ENCODE assay signal across 7 cellular contexts in the genomic region with DNA sequence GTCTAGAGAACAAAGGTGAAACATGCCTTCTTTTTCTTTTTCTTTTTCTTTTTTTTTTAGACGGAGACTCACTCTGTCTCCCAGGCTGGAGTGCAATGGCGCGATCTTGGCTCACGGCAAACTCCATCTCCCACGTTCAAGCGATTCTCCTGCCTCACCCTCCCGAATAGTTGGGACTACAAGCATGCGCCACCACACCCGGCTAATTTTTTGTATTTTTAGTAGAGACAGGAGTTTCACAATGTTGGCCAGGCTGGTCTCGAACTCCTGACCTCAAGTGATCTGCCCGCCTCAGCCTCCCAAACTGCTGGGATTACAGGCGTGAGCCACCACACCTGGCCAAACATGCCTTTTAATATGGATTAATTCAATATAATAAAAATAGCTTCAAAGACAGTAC. TPM values are rescaled to one million over a fixed set of nuclear protein-coding genes. Genes with fewer than 3 reads are reported as not detected.
DNase-seq lines count a peak whose midpoint lies in the region; ATAC-seq and TF ChIP-seq lines count a peak whose summit lies in the region.
"Not testable (repeated sequence)": the region's sequence is repeated elsewhere in the genome, so short reads cannot be mapped to it uniquely, and the experiment has no call there.

No MANE protein-coding gene starts in this region.

- H3F3A ChIP-seq in smooth muscle cell (ENCODE audit: low read depth): peaks cover 50% of the 10 kb centered on the region

- not testable (repeated sequence) for H4K20me1 ChIP-seq in DND-41 (ENCODE audit: insufficient read depth, low read length); smooth muscle cell (ENCODE audit: low read depth)

- H3K27ac ChIP-seq in DND-41 (ENCODE audit: low read length) (peak overlapping the region; percentile 76; the same call in 1 of the 2 replicates), Peyer's patch (peak overlapping the region in 3 of 4 donors; percentile 6 to 62 (median 12)), muscle layer of colon (ENCODE audit: low read depth, low read length) (peak overlapping the region; percentile 22), smooth muscle cell (ENCODE audit: low read depth) (peak overlapping the region; percentile 100)

- H3K4me3 ChIP-seq in DND-41 (ENCODE audit: low read depth in 1 of 2, low read length in 2 of 2); Peyer's patch; muscle layer of colon (ENCODE audit: low read depth in 1 of 2, low read length in 2 of 2); smooth muscle cell: not testable (repeated sequence)

- peaks cover 24% of the 10 kb centered on the region for H3K36me3 ChIP-seq in DND-41 (ENCODE audit: insufficient read depth, low read length)
- H3K36me3 ChIP-seq in Peyer's patch; muscle layer of colon (ENCODE audit: insufficient read depth, low read length); smooth muscle cell (ENCODE audit: low read depth): not testable (repeated sequence)

- H3K4me1 ChIP-seq in DND-41 (ENCODE audit: insufficient read depth, low read length) (peaks cover 17% of the 10 kb centered on the region), Peyer's patch (peaks cover 0 to 22% (median 0%) of the 10 kb centered on the region in 4 donors), muscle layer of colon (ENCODE audit: insufficient read depth, low read length) (peaks cover 17% of the 10 kb centered on the region), smooth muscle cell (ENCODE audit: low read depth) (peaks cover 20% of the 10 kb centered on the region)

- H3K9me3 ChIP-seq in DND-41 (ENCODE audit: insufficient read depth, low read length, severe bottlenecking); Peyer's patch; muscle layer of colon (ENCODE audit: low read length); smooth muscle cell (replicated peaks; ENCODE audit: low read depth): not testable (repeated sequence)

- not testable (repeated sequence) for H3K4me2 ChIP-seq in DND-41 (ENCODE audit: insufficient read depth, low read length)
- H3K4me2 ChIP-seq in smooth muscle cell: peak overlapping the region; percentile 67

- not testable (repeated sequence) for ATAC-seq in DND-41 (ENCODE audit: insufficient read depth, low read depth)

- POLR2A ChIA-PET in activated CD4-positive, alpha-beta T cell treated with anti-CD3 and anti-CD28 coated beads, Interleukin-2, amount 10 ng/mL, durations not matched to agents 7 days and 5 days (lab: Charles Lee): interaction anchor here (0.6 to 4.5 kb wide), 9 partner anchors 28 to 1413 kb away, joined by 4 to 61 read pairs (median 8); no protein-coding TSS in a partner anchor

- TF ChIP-seq POLR2A in Peyer's patch (IDR thresholded peaks at IDR 0.05): not testable (repeated sequence)

- not testable (repeated sequence) for DNase-seq in DND-41; Peyer's patch; activated CD4-positive, alpha-beta T cell treated with anti-CD3 and anti-CD28 coated beads, Interleukin-2, amount 10 ng/mL, durations not matched to agents 7 days and 5 days; smooth muscle cell (lab: John Stamatoyannopoulos, UW; ENCODE audit: unreplicated experiment)

- not testable (repeated sequence) for TF ChIP-seq CTCF in DND-41 (IDR thresholded peaks at IDR 0.05; ENCODE audit: borderline replicate concordance, extremely low read depth, low read length, poor library complexity, severe bottlenecking); Peyer's patch (IDR thresholded peaks at IDR 0.05); smooth muscle cell (IDR thresholded peaks at IDR 0.05; ENCODE audit: borderline replicate concordance, insufficient read depth, poor library complexity, severe bottlenecking)

- peak overlapping the region; percentile 90 for H3K27ac Mint-ChIP-seq in activated CD4-positive, alpha-beta T cell treated with anti-CD3 and anti-CD28 coated beads, Interleukin-2, amount 10 ng/mL, durations not matched to agents 7 days and 5 days
- peak overlapping the region; percentile 97 for H3K27ac Mint-ChIP-seq in activated naive CD8-positive, alpha-beta T cell
- H3K27ac Mint-ChIP-seq in dendritic cell treated with granulocyte-macrophage colony-stimulating factor and Interleukin-4, amounts not matched to agents 40 ng/mL and 50 ng/mL, for 4 days: peak overlapping the region; percentile 83

- CTCF ChIA-PET in activated CD4-positive, alpha-beta T cell treated with anti-CD3 and anti-CD28 coated beads, Interleukin-2, amount 10 ng/mL, durations not matched to agents 7 days and 5 days (lab: Charles Lee): interaction anchor here (0.6 to 3.8 kb wide), 7 partner anchors 8 to 106 kb away, joined by 3 to 45 read pairs (median 6); no protein-coding TSS in a partner anchor

- H3K27me3 Mint-ChIP-seq in activated CD4-positive, alpha-beta T cell treated with anti-CD3 and anti-CD28 coated beads, Interleukin-2, amount 10 ng/mL, durations not matched to agents 7 days and 5 days; activated naive CD8-positive, alpha-beta T cell; dendritic cell treated with granulocyte-macrophage colony-stimulating factor and Interleukin-4, amounts not matched to agents 40 ng/mL and 50 ng/mL, for 4 days: not testable (repeated sequence)

- intact Hi-C loops in dendritic cell treated with granulocyte-macrophage colony-stimulating factor and Interleukin-4, amounts not matched to agents 40 ng/mL and 50 ng/mL, for 4 days (cut with micrococcal nuclease): not testable (repeated sequence)

- not testable (repeated sequence) for H3K9me3 Mint-ChIP-seq in activated CD4-positive, alpha-beta T cell treated with anti-CD3 and anti-CD28 coated beads, Interleukin-2, amount 10 ng/mL, durations not matched to agents 7 days and 5 days; activated naive CD8-positive, alpha-beta T cell (ENCODE audit: low read depth); dendritic cell treated with granulocyte-macrophage colony-stimulating factor and Interleukin-4, amounts not matched to agents 40 ng/mL and 50 ng/mL, for 4 days

- H3K4me1 Mint-ChIP-seq in activated CD4-positive, alpha-beta T cell treated with anti-CD3 and anti-CD28 coated beads, Interleukin-2, amount 10 ng/mL, durations not matched to agents 7 days and 5 days: peaks cover 68% of the 10 kb centered on the region
- H3K4me1 Mint-ChIP-seq in activated naive CD8-positive, alpha-beta T cell (ENCODE audit: low read depth): peaks cover 59% of the 10 kb centered on the region
- peaks cover 44% of the 10 kb centered on the region for H3K4me1 Mint-ChIP-seq in dendritic cell treated with granulocyte-macrophage colony-stimulating factor and Interleukin-4, amounts not matched to agents 40 ng/mL and 50 ng/mL, for 4 days (ENCODE audit: low read depth)

- H3K36me3 Mint-ChIP-seq in activated CD4-positive, alpha-beta T cell treated with anti-CD3 and anti-CD28 coated beads, Interleukin-2, amount 10 ng/mL, durations not matched to agents 7 days and 5 days (ENCODE audit: low read depth): peaks cover 30% of the 10 kb centered on the region
- peaks cover 15% of the 10 kb centered on the region for H3K36me3 Mint-ChIP-seq in activated naive CD8-positive, alpha-beta T cell
- peaks cover 36% of the 10 kb centered on the region for H3K36me3 Mint-ChIP-seq in dendritic cell treated with granulocyte-macrophage colony-stimulating factor and Interleukin-4, amounts not matched to agents 40 ng/mL and 50 ng/mL, for 4 days (ENCODE audit: low read depth)

- H3K79me2 ChIP-seq in DND-41 (ENCODE audit: insufficient read depth, low read length): not testable (repeated sequence)
- peaks cover 42% of the 10 kb centered on the region for H3K79me2 ChIP-seq in smooth muscle cell (ENCODE audit: low read depth)

- 76% methylated on average over 12 of the region's 12 CpGs for WGBS in smooth muscle cell (ENCODE audit: low lambda C conversion rate)

- not testable (repeated sequence) for H2AFZ ChIP-seq in DND-41 (ENCODE audit: low read depth, low read length); smooth muscle cell (ENCODE audit: low read depth)

- H3K4me3 Mint-ChIP-seq in activated CD4-positive, alpha-beta T cell treated with anti-CD3 and anti-CD28 coated beads, Interleukin-2, amount 10 ng/mL, durations not matched to agents 7 days and 5 days: peak overlapping the region; percentile 66
- H3K4me3 Mint-ChIP-seq in activated naive CD8-positive, alpha-beta T cell: peak overlapping the region; percentile 83
- H3K4me3 Mint-ChIP-seq in dendritic cell treated with granulocyte-macrophage colony-stimulating factor and Interleukin-4, amounts not matched to agents 40 ng/mL and 50 ng/mL, for 4 days: not testable (repeated sequence)

- not testable (repeated sequence) for H3K9ac ChIP-seq in DND-41 (ENCODE audit: low read depth, low read length); muscle layer of colon (ENCODE audit: low read length)
- peak overlapping the region; percentile 81 for H3K9ac ChIP-seq in smooth muscle cell (ENCODE audit: low read depth)

- not testable (repeated sequence) for H3K27me3 ChIP-seq in DND-41 (ENCODE audit: insufficient read depth, low read length, poor library complexity); Peyer's patch; muscle layer of colon (ENCODE audit: control insufficient read depth in 1 of 2, insufficient read depth in 2 of 2, low read length in 2 of 2); smooth muscle cell (ENCODE audit: low read depth)

RNA-seq across cellular contexts. Expression of gene VMP1, which starts 47.6 kb away (rescaled TPM):
- total RNA-seq in Peyer's patch (100 to 1,000 TPM; 228 to 366 (median 332) TPM), smooth muscle cell (514 and 545 TPM in 2 replicates)
- 100 to 1,000 TPM; 194 to 213 TPM for total RNA-seq in activated CD4-positive, alpha-beta T cell treated with anti-CD3 and anti-CD28 coated beads, Interleukin-2, amount 10 ng/mL, durations not matched to agents 7 days and 5 days
- 102 and 116 TPM in 2 replicates for polyA plus RNA-seq in smooth muscle cell

RNA-seq across cellular contexts. Expression of gene PTRH2, which starts 47.8 kb away (rescaled TPM):
- total RNA-seq in Peyer's patch: 10 to 100 TPM; 11.7 to 60.2 (median 14.9) TPM
- total RNA-seq in activated CD4-positive, alpha-beta T cell treated with anti-CD3 and anti-CD28 coated beads, Interleukin-2, amount 10 ng/mL, durations not matched to agents 7 days and 5 days: 10 to 100 TPM; 20.5 to 22.9 TPM
- 11.4 and 28.2 TPM in 2 replicates for total RNA-seq in smooth muscle cell
- polyA plus RNA-seq in smooth muscle cell: 26.2 and 27.5 TPM in 2 replicates

Comparison
In these comparisons a context has a peak if more than half of its experiments do, and no peak if none do; other contexts are left out.
1. H3K27ac ChIP-seq: peak in every context shown above with its lines; median percentile 100 in smooth muscle cell; 76 in DND-41; 22 in muscle layer of colon; 12 in Peyer's patch.